In genomic region chr3:46930176-46930944, GRCh38 we compare ENCODE assay signal across 9 cellular contexts. TPM values are rescaled to one million over a fixed set of nuclear protein-coding genes. Genes with fewer than 3 reads are reported as not detected.
DNase-seq lines count a peak whose midpoint lies in the region; ATAC-seq and TF ChIP-seq lines count a peak whose summit lies in the region.
"Had no signal": no experiment of that assay in that cellular context is flagged by ENCODE, and none has a peak within 500 bp of the region (broad histone marks: within the 10 kb centered on the region; RNA-seq: fewer than 3 reads in every experiment).

No MANE protein-coding gene starts in this region.

- DNase-seq in HL-60 (ENCODE audit: low read depth in 1 of 2, low spot score in 1 of 2) (peak in 1 of 2 experiments; percentile 31), mucosa of gallbladder (ENCODE audit: low spot score) (no peak), erythroblast (lab: John Stamatoyannopoulos, UW) (no peak), GF-D8 (lab: John Stamatoyannopoulos, UW) (no peak)
- no peak for DNase-seq in activated T-helper 1 cell treated with anti-CD3 and anti-CD28 coated beads, Interleukin-12 subunit alpha, Interleukin-12 subunit beta, Interleukin-2, Interleukin-4 antibody, amounts not matched to agents 30 ng/mL and 10 ng/mL and 1 ng/mL, durations not matched to agents 14 hours and 24 hours and 36 hours (ENCODE audit: low spot score)
- no peak for DNase-seq in stimulated activated naive B cell treated with anti-CD40 and anti-IgM and Interleukin-4, amounts not matched to agents 10 μg/mL and 1 μg/mL and 100 μg/mL, for 72 hours
- DNase-seq: activated CD4-positive, CD25-positive, alpha-beta regulatory T cell had no signal

- H3K27me3 ChIP-seq in HL-60 (ENCODE audit: insufficient read depth, poor library complexity, severe bottlenecking) (no peaks in the 10 kb centered on the region), layer of hippocampus (ENCODE audit: control insufficient read depth, insufficient read depth, low read length) (no peaks in the 10 kb centered on the region)

- no peak for TF ChIP-seq CTCF in HL-60 (IDR thresholded peaks at IDR 0.05; ENCODE audit: insufficient read depth, low read length)

- no peak for TF ChIP-seq POLR2A in erythroblast (IDR thresholded peaks at IDR 0.05; ENCODE audit: low read length)

- H3K27ac Mint-ChIP-seq in activated T-helper 1 cell treated with anti-CD3 and anti-CD28 coated beads, Interleukin-12 subunit alpha, Interleukin-12 subunit beta, Interleukin-2, Interleukin-4 antibody, amounts not matched to agents 30 ng/mL and 10 ng/mL and 1 ng/mL, durations not matched to agents 14 hours and 24 hours and 36 hours, result peak overlapping the region; percentile 61
- H3K27ac Mint-ChIP-seq in stimulated activated naive B cell treated with anti-CD40 and anti-IgM and Interleukin-4, amounts not matched to agents 10 μg/mL and 1 μg/mL and 100 μg/mL, for 72 hours, result peak overlapping the region; percentile 94

- no peak overlapping the region for H3K4me3 Mint-ChIP-seq in activated T-helper 1 cell treated with anti-CD3 and anti-CD28 coated beads, Interleukin-12 subunit alpha, Interleukin-12 subunit beta, Interleukin-2, Interleukin-4 antibody, amounts not matched to agents 30 ng/mL and 10 ng/mL and 1 ng/mL, durations not matched to agents 14 hours and 24 hours and 36 hours
- peak overlapping the region; percentile 19 to 70 for H3K4me3 Mint-ChIP-seq in stimulated activated naive B cell treated with anti-CD40 and anti-IgM and Interleukin-4, amounts not matched to agents 10 μg/mL and 1 μg/mL and 100 μg/mL, for 72 hours

- no peaks in the 10 kb centered on the region for H3K27me3 Mint-ChIP-seq in activated T-helper 1 cell treated with anti-CD3 and anti-CD28 coated beads, Interleukin-12 subunit alpha, Interleukin-12 subunit beta, Interleukin-2, Interleukin-4 antibody, amounts not matched to agents 30 ng/mL and 10 ng/mL and 1 ng/mL, durations not matched to agents 14 hours and 24 hours and 36 hours (ENCODE audit: insufficient read depth)
- H3K27me3 Mint-ChIP-seq in stimulated activated naive B cell treated with anti-CD40 and anti-IgM and Interleukin-4, amounts not matched to agents 10 μg/mL and 1 μg/mL and 100 μg/mL, for 72 hours, result no peaks in the 10 kb centered on the region

- ATAC-seq in stimulated activated naive B cell treated with anti-CD40 and anti-IgM and Interleukin-4, amounts not matched to agents 10 μg/mL and 1 μg/mL and 100 μg/mL, for 72 hours (replicated peaks), result no peak
- no peak for ATAC-seq in GM21825 (IDR thresholded peaks at IDR 0.05; ENCODE audit: unreplicated experiment)

- peak overlapping the region; percentile 46 for H3K27ac ChIP-seq in HL-60 (replicated peaks)
- H3K27ac ChIP-seq in layer of hippocampus (ENCODE audit: low read depth, low read length), result peak overlapping the region; percentile 69

- H3K9me3 Mint-ChIP-seq in activated T-helper 1 cell treated with anti-CD3 and anti-CD28 coated beads, Interleukin-12 subunit alpha, Interleukin-12 subunit beta, Interleukin-2, Interleukin-4 antibody, amounts not matched to agents 30 ng/mL and 10 ng/mL and 1 ng/mL, durations not matched to agents 14 hours and 24 hours and 36 hours, result peaks cover 7% of the 10 kb centered on the region
- H3K9me3 Mint-ChIP-seq in stimulated activated naive B cell treated with anti-CD40 and anti-IgM and Interleukin-4, amounts not matched to agents 10 μg/mL and 1 μg/mL and 100 μg/mL, for 72 hours, result peaks cover 7 to 8% of the 10 kb centered on the region in 2 donors

- intact Hi-C loops in activated T-helper 1 cell treated with anti-CD3 and anti-CD28 coated beads, Interleukin-12 subunit alpha, Interleukin-12 subunit beta, Interleukin-2, Interleukin-4 antibody, amounts not matched to agents 30 ng/mL and 10 ng/mL and 1 ng/mL, durations not matched to agents 14 hours and 24 hours and 36 hours (cut with micrococcal nuclease), result loop anchor here (2.0 kb wide), 1 partner anchor 18 kb away; no protein-coding TSS in a partner anchor

- H3K4me1 Mint-ChIP-seq in activated T-helper 1 cell treated with anti-CD3 and anti-CD28 coated beads, Interleukin-12 subunit alpha, Interleukin-12 subunit beta, Interleukin-2, Interleukin-4 antibody, amounts not matched to agents 30 ng/mL and 10 ng/mL and 1 ng/mL, durations not matched to agents 14 hours and 24 hours and 36 hours (ENCODE audit: low read depth), result peaks cover 68% of the 10 kb centered on the region
- H3K4me1 Mint-ChIP-seq in stimulated activated naive B cell treated with anti-CD40 and anti-IgM and Interleukin-4, amounts not matched to agents 10 μg/mL and 1 μg/mL and 100 μg/mL, for 72 hours, result peaks cover 72 to 97% of the 10 kb centered on the region in 2 donors

- H3K36me3 Mint-ChIP-seq in activated T-helper 1 cell treated with anti-CD3 and anti-CD28 coated beads, Interleukin-12 subunit alpha, Interleukin-12 subunit beta, Interleukin-2, Interleukin-4 antibody, amounts not matched to agents 30 ng/mL and 10 ng/mL and 1 ng/mL, durations not matched to agents 14 hours and 24 hours and 36 hours (ENCODE audit: low read depth), result peaks cover 33% of the 10 kb centered on the region
- H3K36me3 Mint-ChIP-seq in stimulated activated naive B cell treated with anti-CD40 and anti-IgM and Interleukin-4, amounts not matched to agents 10 μg/mL and 1 μg/mL and 100 μg/mL, for 72 hours, result peaks cover 41 to 72% of the 10 kb centered on the region in 2 donors

- no peak overlapping the region for H3K4me3 ChIP-seq in HL-60 (replicated peaks; ENCODE audit: insufficient read depth, low read length)

RNA-seq across cellular contexts. Expression of gene CCDC12, which starts 46.2 kb away (rescaled TPM):
- total RNA-seq in activated T-helper 1 cell treated with anti-CD3 and anti-CD28 coated beads, Interleukin-12 subunit alpha, Interleukin-12 subunit beta, Interleukin-2, Interleukin-4 antibody, amounts not matched to agents 30 ng/mL and 10 ng/mL and 1 ng/mL, durations not matched to agents 14 hours and 24 hours and 36 hours, result 68.7 and 69.1 TPM in 2 replicates
- 50.0 TPM for total RNA-seq in mucosa of gallbladder

RNA-seq across cellular contexts. Expression of gene NBEAL2, which starts 49.1 kb away (rescaled TPM):
- 118 and 119 TPM in 2 replicates for total RNA-seq in activated T-helper 1 cell treated with anti-CD3 and anti-CD28 coated beads, Interleukin-12 subunit alpha, Interleukin-12 subunit beta, Interleukin-2, Interleukin-4 antibody, amounts not matched to agents 30 ng/mL and 10 ng/mL and 1 ng/mL, durations not matched to agents 14 hours and 24 hours and 36 hours
- 150 TPM for total RNA-seq in mucosa of gallbladder

RNA-seq across cellular contexts. Expression of gene PTH1R, which starts 52.8 kb away (rescaled TPM):
- not detected in 2 replicates for total RNA-seq in activated T-helper 1 cell treated with anti-CD3 and anti-CD28 coated beads, Interleukin-12 subunit alpha, Interleukin-12 subunit beta, Interleukin-2, Interleukin-4 antibody, amounts not matched to agents 30 ng/mL and 10 ng/mL and 1 ng/mL, durations not matched to agents 14 hours and 24 hours and 36 hours
- total RNA-seq in mucosa of gallbladder, result 11.7 TPM

Comparison
In these comparisons a context has a peak if more than half of its experiments do, and no peak if none do; other contexts are left out.
1. RNA of gene PTH1R, which starts 52.8 kb away (total RNA-seq): 11.7 TPM in mucosa of gallbladder (single experiment); not detected in activated T-helper 1 cell treated with anti-CD3 and anti-CD28 coated beads, Interleukin-12 subunit alpha, Interleukin-12 subunit beta, Interleukin-2, Interleukin-4 antibody, amounts not matched to agents 30 ng/mL and 10 ng/mL and 1 ng/mL, durations not matched to agents 14 hours and 24 hours and 36 hours; every median in the first group is over 10 times any median in the second.